Comparison of ENCODE assay signal across 7 cellular contexts in the genomic region with DNA sequence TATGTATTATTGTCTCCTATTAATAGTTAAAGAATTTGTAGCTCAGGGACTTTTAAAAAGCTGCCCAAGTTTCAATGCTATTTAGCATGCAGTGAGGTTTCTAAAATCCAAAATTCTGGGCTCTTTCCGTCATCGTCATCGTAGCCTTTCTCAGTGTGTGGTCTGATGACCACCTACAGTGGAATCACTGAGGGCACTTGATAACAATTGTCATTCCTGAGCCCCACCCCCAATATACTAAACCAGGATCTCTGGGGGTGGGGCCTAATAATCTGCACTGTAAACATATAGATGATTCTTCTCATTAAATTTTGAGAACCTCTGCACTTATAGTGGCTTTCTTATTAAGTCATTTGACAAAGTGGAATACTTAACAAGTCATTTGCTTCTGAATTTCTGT.
"Had no signal": no experiment of that assay in that cellular context is flagged by ENCODE, and none has a peak within 500 bp of the region (broad histone marks: within the 10 kb centered on the region; RNA-seq: fewer than 3 reads in every experiment).

No MANE protein-coding gene starts in this region.

- H3K4me1 ChIP-seq: HAP-1 had no signal

- H3K4me3 ChIP-seq: HAP-1, K562 had no signal

- H3K4me3 Mint-ChIP-seq: HFFc6 had no signal

- H3K9me3 ChIP-seq: HAP-1 had no signal

- H3K36me3 ChIP-seq: HAP-1 had no signal

- DNase-seq: GOT3, HFFc6, IMR-90, KG1 had no signal

- H3K9me3 Mint-ChIP-seq: HFFc6 had no signal

- ATAC-seq: HCT116, K562 had no signal

- H3K27ac Mint-ChIP-seq: HFFc6 had no signal
